In the genomic region with DNA sequence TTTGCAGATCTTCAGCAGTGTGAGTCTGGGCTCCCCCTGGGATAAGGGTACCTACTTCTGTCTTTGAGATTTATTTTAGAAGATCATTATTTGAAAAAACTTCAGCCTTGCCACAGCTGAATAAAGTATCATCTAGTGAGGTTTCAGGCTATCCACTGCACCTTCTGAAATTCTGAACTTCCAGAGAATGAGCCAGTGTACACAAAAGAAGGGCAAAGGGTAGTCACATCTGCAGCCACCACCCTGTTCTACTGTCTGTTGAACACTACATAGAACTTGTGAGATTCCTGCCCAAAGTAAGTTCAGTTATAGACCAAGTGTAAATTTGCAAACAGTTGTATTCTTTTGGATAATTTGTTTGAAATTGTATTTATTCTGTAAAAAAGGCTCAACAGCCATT, we compare ENCODE assay signal across 23 cellular contexts. TPM values are rescaled to one million over a fixed set of nuclear protein-coding genes. Genes with fewer than 3 reads are reported as not detected.
A peak's percentile ranks its signal among the peaks of the same experiment; 100 is the strongest.
DNase-seq lines count a peak whose midpoint lies in the region; ATAC-seq and TF ChIP-seq lines count a peak whose summit lies in the region.
"Had no signal": no experiment of that assay in that cellular context is flagged by ENCODE, and none has a peak within 500 bp of the region (broad histone marks: within the 10 kb centered on the region; RNA-seq: fewer than 3 reads in every experiment).

No MANE protein-coding gene starts in this region.

- TF ChIP-seq CTCF in CD8-positive, alpha-beta T cell (IDR thresholded peaks at IDR 0.05), result no peak
- no peak for TF ChIP-seq CTCF in right lobe of liver (IDR thresholded peaks at IDR 0.05)

- no peak for TF ChIP-seq POLR2A in right lobe of liver (IDR thresholded peaks at IDR 0.05)

- no peaks in the 10 kb centered on the region for H3K9me3 Mint-ChIP-seq in CD4-positive, CD25-positive, alpha-beta regulatory T cell
- H3K9me3 Mint-ChIP-seq in CD8-positive, alpha-beta T cell, result no peaks in the 10 kb centered on the region
- no peaks in the 10 kb centered on the region for H3K9me3 Mint-ChIP-seq in effector memory CD8-positive, alpha-beta T cell

- H3K4me1 ChIP-seq in CD4-positive, CD25-positive, alpha-beta regulatory T cell (ENCODE audit: control insufficient read depth, insufficient read depth, low read length, poor library complexity, severe bottlenecking), result no peaks in the 10 kb centered on the region
- H3K4me1 ChIP-seq in CD8-positive, alpha-beta T cell (ENCODE audit: insufficient read depth, low read length), result no peaks in the 10 kb centered on the region
- peaks cover 0 to 12% (median 5%) of the 10 kb centered on the region in 4 donors for H3K4me1 ChIP-seq in right lobe of liver
- H3K4me1 ChIP-seq: A549, BE2C had no signal

- H3K27ac Mint-ChIP-seq in CD4-positive, CD25-positive, alpha-beta regulatory T cell, result peak overlapping the region in 2 of 3 donors; percentile 37 to 56
- H3K27ac Mint-ChIP-seq in CD8-positive, alpha-beta T cell, result peak overlapping the region; percentile 3
- H3K27ac Mint-ChIP-seq in effector memory CD8-positive, alpha-beta T cell, result peak overlapping the region; percentile 10 to 45

- DNase-seq in CD4-positive, CD25-positive, alpha-beta regulatory T cell, result no peak
- no peak for DNase-seq in CD8-positive, alpha-beta T cell
- no peak for DNase-seq in effector memory CD8-positive, alpha-beta T cell
- DNase-seq in right lobe of liver (no peak), MV-4-11 (lab: John Stamatoyannopoulos, UW) (no peak), NCI-H146 (lab: John Stamatoyannopoulos, UW) (no peak)
- DNase-seq: BE2C, DMS53, GDM1, GOT3, HCEC 1CT, IMR-90, NCI-H1105 treated with DMSO at 0.1 percent for 48 hours, NCI-H1694 treated with DMSO at 0.1 percent for 48 hours, NCI-H446 treated with DMSO at 0.1 percent for 48 hours, NCI-H526 treated with DMSO at 0.1 percent for 48 hours, PC-3, SHP77 had no signal

- peaks cover 0 to 8% (median 3%) of the 10 kb centered on the region in 4 donors for H3K4me1 Mint-ChIP-seq in CD4-positive, CD25-positive, alpha-beta regulatory T cell
- H3K4me1 Mint-ChIP-seq in CD8-positive, alpha-beta T cell (ENCODE audit: low read depth), result peaks cover 7% of the 10 kb centered on the region
- no peaks in the 10 kb centered on the region for H3K4me1 Mint-ChIP-seq in effector memory CD8-positive, alpha-beta T cell (ENCODE audit: low read depth in 2 of 2)

- no peak overlapping the region for H3K4me3 ChIP-seq in CD4-positive, CD25-positive, alpha-beta regulatory T cell (ENCODE audit: low read depth, low read length)
- H3K4me3 ChIP-seq in CD8-positive, alpha-beta T cell (ENCODE audit: low read depth, low read length), result no peak overlapping the region
- H3K4me3 ChIP-seq in right lobe of liver, result no peak overlapping the region
- H3K4me3 ChIP-seq: A549 had no signal

- H3K27me3 Mint-ChIP-seq in CD4-positive, CD25-positive, alpha-beta regulatory T cell, result no peaks in the 10 kb centered on the region
- no peaks in the 10 kb centered on the region for H3K27me3 Mint-ChIP-seq in CD8-positive, alpha-beta T cell (ENCODE audit: low read depth)
- no peaks in the 10 kb centered on the region for H3K27me3 Mint-ChIP-seq in effector memory CD8-positive, alpha-beta T cell

- H3K36me3 Mint-ChIP-seq in CD4-positive, CD25-positive, alpha-beta regulatory T cell, result peaks cover 36% of the 10 kb centered on the region
- peaks cover 72% of the 10 kb centered on the region for H3K36me3 Mint-ChIP-seq in CD8-positive, alpha-beta T cell
- peaks cover 17% of the 10 kb centered on the region for H3K36me3 Mint-ChIP-seq in effector memory CD8-positive, alpha-beta T cell (ENCODE audit: insufficient read depth)

- intact Hi-C loops in CD8-positive, alpha-beta T cell (cut with DNase I, micrococcal nuclease), result no loop called here
- intact Hi-C loops in right lobe of liver (cut with DNase I), result no loop called here

- CTCF ChIA-PET in CD8-positive, alpha-beta T cell (lab: Charles Lee), result interaction anchor here (0.6 kb wide), 1 partner anchor 18 kb away, joined by 4 read pairs; no protein-coding TSS in a partner anchor

- POLR2A ChIA-PET in CD8-positive, alpha-beta T cell (lab: Charles Lee), result interaction anchor here (0.6 kb wide), 1 partner anchor 11 kb away, joined by 3 read pairs; no protein-coding TSS in a partner anchor

- ATAC-seq in CD4-positive, CD25-positive, alpha-beta regulatory T cell (ENCODE audit: low read depth in 2 of 2), result no peak
- no peak for ATAC-seq in CD8-positive, alpha-beta T cell
- ATAC-seq in effector memory CD8-positive, alpha-beta T cell (replicated peaks), result no peak
- ATAC-seq in right lobe of liver, result peak; percentile 85 to 97 (median 92)
- no peak for ATAC-seq in GM21528 (IDR thresholded peaks at IDR 0.05; ENCODE audit: low FRiP score, unreplicated experiment)
- ATAC-seq in esophagus mucosa, result no peak
- ATAC-seq: A549, PC-3 had no signal

- peaks cover 54% of the 10 kb centered on the region for H3K36me3 ChIP-seq in CD4-positive, CD25-positive, alpha-beta regulatory T cell (ENCODE audit: control insufficient read depth, insufficient read depth, low read length)
- H3K36me3 ChIP-seq in CD8-positive, alpha-beta T cell (ENCODE audit: insufficient read depth, low read length), result peaks cover 16% of the 10 kb centered on the region
- H3K36me3 ChIP-seq in right lobe of liver, result peaks cover 0 to 14% (median 3%) of the 10 kb centered on the region in 4 donors
- H3K36me3 ChIP-seq: BE2C had no signal

- no peak overlapping the region for H3K4me3 Mint-ChIP-seq in CD4-positive, CD25-positive, alpha-beta regulatory T cell
- H3K4me3 Mint-ChIP-seq in CD8-positive, alpha-beta T cell, result no peak overlapping the region
- no peak overlapping the region for H3K4me3 Mint-ChIP-seq in effector memory CD8-positive, alpha-beta T cell

- no peak overlapping the region for H3K27ac ChIP-seq in CD4-positive, CD25-positive, alpha-beta regulatory T cell (ENCODE audit: insufficient read depth, low read length, poor library complexity, severe bottlenecking)
- H3K27ac ChIP-seq in CD8-positive, alpha-beta T cell (ENCODE audit: low read depth, low read length), result no peak overlapping the region
- H3K27ac ChIP-seq in right lobe of liver, result no peak overlapping the region
- H3K27ac ChIP-seq: A549, HL-60, KMS-11 had no signal

- no peaks in the 10 kb centered on the region for H3K9me3 ChIP-seq in CD4-positive, CD25-positive, alpha-beta regulatory T cell (ENCODE audit: control insufficient read depth in 2 of 2, low read length in 2 of 2)
- no peaks in the 10 kb centered on the region for H3K9me3 ChIP-seq in CD8-positive, alpha-beta T cell (ENCODE audit: low read length)
- no peaks in the 10 kb centered on the region for H3K9me3 ChIP-seq in right lobe of liver
- H3K9me3 ChIP-seq: A549, BE2C had no signal

- no peaks in the 10 kb centered on the region for H3K27me3 ChIP-seq in CD4-positive, CD25-positive, alpha-beta regulatory T cell (ENCODE audit: control insufficient read depth, insufficient read depth, low read length)
- H3K27me3 ChIP-seq in CD8-positive, alpha-beta T cell (ENCODE audit: insufficient read depth, low read length), result no peaks in the 10 kb centered on the region
- no peaks in the 10 kb centered on the region for H3K27me3 ChIP-seq in right lobe of liver
- H3K27me3 ChIP-seq: BE2C had no signal

RNA-seq across cellular contexts. Expression of a gene that starts 38.0 kb away (rescaled TPM):
- 54.2 TPM for total RNA-seq in CD4-positive, CD25-positive, alpha-beta regulatory T cell
- polyA plus RNA-seq in CD4-positive, CD25-positive, alpha-beta regulatory T cell, result 1 to 10 TPM; 1.0 to 4.3 (median 2.2) TPM
- 10 to 100 TPM; 39.2 to 48.3 TPM for total RNA-seq in CD8-positive, alpha-beta T cell
- total RNA-seq in right lobe of liver (10 to 100 TPM; 14.9 to 25.8 (median 16.9) TPM), esophagus mucosa (26.1 TPM)

Comparison
In these comparisons a context has a peak if more than half of its experiments do, and no peak if none do; other contexts are left out.
1. ATAC-seq: peak in right lobe of liver (4 of 4); none in CD4-positive, CD25-positive, alpha-beta regulatory T cell (0 of 2), CD8-positive, alpha-beta T cell (single experiment), effector memory CD8-positive, alpha-beta T cell (single experiment), GM21528 (single experiment) and esophagus mucosa (single experiment).
2. Peak in every context shown above with its lines, with median percentiles within 50 percentile points of each other: H3K27ac Mint-ChIP-seq.